23 cellular contexts compared by ENCODE assay signal in genomic region chr1:99198377-99198776, GRCh38.
"Had no signal": no experiment of that assay in that cellular context is flagged by ENCODE, and none has a peak within 500 bp of the region (broad histone marks: within the 10 kb centered on the region; RNA-seq: fewer than 3 reads in every experiment).

No MANE protein-coding gene starts in this region.

- H3K4me3 ChIP-seq: colonic mucosa, esophagus squamous epithelium, gastroesophageal sphincter, heart left ventricle, hepatocyte, left lung, lower lobe of right lung, mucosa of descending colon had no signal

- H3K4me2 ChIP-seq: hepatocyte had no signal

- ATAC-seq: effector memory CD8-positive, alpha-beta T cell; esophagus mucosa; foreskin keratinocyte; gastroesophageal sphincter; heart left ventricle; left cardiac atrium; left lung; left ventricle myocardium superior; lower lobe of right lung; mucosa of descending colon; naive thymus-derived CD8-positive, alpha-beta T cell had no signal

- H3K36me3 ChIP-seq: colonic mucosa, esophagus squamous epithelium, gastroesophageal sphincter, heart left ventricle, left lung, lower lobe of right lung had no signal

- H3K27me3 ChIP-seq: colonic mucosa, esophagus squamous epithelium, gastroesophageal sphincter, heart left ventricle, hepatocyte, left lung had no signal

- H3K9me3 ChIP-seq: colonic mucosa, esophagus squamous epithelium, gastroesophageal sphincter, heart left ventricle, left lung, lower lobe of right lung, mucosa of descending colon had no signal

- H3K79me2 ChIP-seq: hepatocyte had no signal

- H2AFZ ChIP-seq: hepatocyte had no signal

- DNase-seq: colonic mucosa; cortex of kidney; effector CD8-positive, alpha-beta T cell; effector memory CD8-positive, alpha-beta T cell; endodermal cell; erythroblast; esophagus squamous epithelium; foreskin keratinocyte; heart left ventricle; hypothalamus; immature natural killer cell; left cardiac atrium; left lung; left ventricle myocardium superior; lower lobe of right lung; mesenchymal stem cell; mucosa of descending colon; naive B cell; naive thymus-derived CD8-positive, alpha-beta T cell had no signal

- H3K27ac ChIP-seq: colonic mucosa, epithelial cell of prostate, esophagus squamous epithelium, foreskin keratinocyte, gastroesophageal sphincter, heart left ventricle, hepatocyte, left lung, lower lobe of right lung had no signal

- H3K4me1 ChIP-seq: colonic mucosa, esophagus squamous epithelium, foreskin keratinocyte, gastroesophageal sphincter, heart left ventricle, left lung, lower lobe of right lung had no signal
